Comparison of ENCODE assay signal across 12 cellular contexts in the genomic region with DNA sequence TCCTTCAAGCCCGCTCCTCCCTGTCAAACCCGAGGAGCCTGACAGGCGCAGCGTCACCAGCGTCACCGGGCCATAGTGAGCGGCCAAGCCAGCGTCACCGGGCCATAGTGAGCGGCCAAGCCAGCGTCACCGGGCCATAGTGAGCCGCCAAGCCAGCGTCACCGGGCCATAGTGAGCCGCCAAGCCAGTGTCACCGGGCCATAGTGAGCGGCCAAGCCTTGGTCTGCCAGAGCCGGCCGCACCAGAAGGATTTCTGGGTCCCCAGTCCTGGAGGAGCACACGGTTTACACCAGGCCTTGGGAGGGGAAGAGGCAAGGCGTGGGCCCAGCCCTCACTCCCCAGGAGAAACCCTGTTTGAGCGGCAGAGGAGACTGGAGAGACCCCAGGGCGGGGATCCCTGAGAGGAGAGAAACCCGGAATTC. TPM values are rescaled to one million over a fixed set of nuclear protein-coding genes. Genes with fewer than 3 reads are reported as not detected.
DNase-seq lines count a peak whose midpoint lies in the region; ATAC-seq and TF ChIP-seq lines count a peak whose summit lies in the region.
"Had no signal": no experiment of that assay in that cellular context is flagged by ENCODE, and none has a peak within 500 bp of the region (broad histone marks: within the 10 kb centered on the region; RNA-seq: fewer than 3 reads in every experiment).

No MANE protein-coding gene starts in this region.

- no peak for TF ChIP-seq CTCF in AG04450 (IDR thresholded peaks at IDR 0.05; ENCODE audit: low read depth, low read length)
- no peak for TF ChIP-seq CTCF in WTC11 (IDR thresholded peaks at IDR 0.05)
- TF ChIP-seq CTCF in psoas muscle (IDR thresholded peaks at IDR 0.05) = no peak

- no peaks in the 10 kb centered on the region for H3K27me3 ChIP-seq in AG04450 (ENCODE audit: control insufficient read depth, insufficient read depth, low read length)
- peaks cover 0 to 39% (median 9%) of the 10 kb centered on the region in 3 donors for H3K27me3 ChIP-seq in psoas muscle (ENCODE audit: insufficient read depth in 3 of 3, low read length in 2 of 3)

- peaks cover 12% of the 10 kb centered on the region for H3K4me1 ChIP-seq in psoas muscle

- H3K27ac Mint-ChIP-seq in WTC11 = peak overlapping the region; percentile 80
- no peak overlapping the region for H3K27ac Mint-ChIP-seq in stimulated activated memory B cell treated with anti-CD40 and anti-IgM and Interleukin-4, amounts not matched to agents 10 μg/mL and 1 μg/mL and 100 μg/mL, for 72 hours

- no peaks in the 10 kb centered on the region for H3K36me3 Mint-ChIP-seq in WTC11
- no peaks in the 10 kb centered on the region for H3K36me3 Mint-ChIP-seq in stimulated activated memory B cell treated with anti-CD40 and anti-IgM and Interleukin-4, amounts not matched to agents 10 μg/mL and 1 μg/mL and 100 μg/mL, for 72 hours

- in situ Hi-C loops in G401 (cut with HindIII; ENCODE audit: low sequenced_read_pairs) = no loop called here

- H3K27ac ChIP-seq in AG04450 (ENCODE audit: low read depth, low read length) = peak overlapping the region; percentile 100
- peak overlapping the region; percentile 88 for H3K27ac ChIP-seq in psoas muscle
- H3K27ac ChIP-seq: WERI-Rb-1 had no signal

- CTCF ChIA-PET in AG04450 (lab: Charles Lee) = interaction anchor here (0.8 kb wide), 1 partner anchor 56 kb away, joined by 3 read pairs; no protein-coding TSS in a partner anchor
- CTCF ChIA-PET in WTC11 (lab: Charles Lee) = interaction anchor here (1.0 to 1.3 kb wide), 3 partner anchors 41 to 74 kb away, joined by 3 to 5 read pairs (median 3); no protein-coding TSS in a partner anchor

- DNase-seq in AG04450 (ENCODE audit: low read depth, low spot score) = no peak
- DNase-seq in WTC11 (ENCODE audit: low spot score) = no peak
- peak; percentile 49 for DNase-seq in left ventricle myocardium superior
- DNase-seq in psoas muscle = peak in 1 of 2 donors; percentile 66
- DNase-seq in G401 (ENCODE audit: low spot score) = no peak
- DNase-seq in stimulated activated CD4-positive, alpha-beta T cell treated with anti-CD3 and anti-CD28 coated beads, Interleukin-4, amount 100 ng/mL, for 4 hours = no peak
- DNase-seq: DMS53; stimulated activated CD4-positive, alpha-beta T cell treated with anti-CD3 and anti-CD28 coated beads, Interleukin-4, amount 100 ng/mL, for 24 hours; WERI-Rb-1 had no signal

- no peak overlapping the region for H3K4me3 Mint-ChIP-seq in WTC11
- H3K4me3 Mint-ChIP-seq in stimulated activated memory B cell treated with anti-CD40 and anti-IgM and Interleukin-4, amounts not matched to agents 10 μg/mL and 1 μg/mL and 100 μg/mL, for 72 hours = no peak overlapping the region

- POLR2A ChIA-PET in AG04450 (lab: Yijun Ruan, JAX) = interaction anchor here (1.3 to 1.9 kb wide), 2 partner anchors 20 to 22 kb away, joined by 6 to 12 read pairs; no protein-coding TSS in a partner anchor
- POLR2A ChIA-PET in WTC11 (lab: Charles Lee) = no interaction called here

- ATAC-seq in WTC11 (no peak), left ventricle myocardium superior (no peak), psoas muscle (peak in 1 of 4 donors; percentile 24), GM18511 (IDR thresholded peaks at IDR 0.05; ENCODE audit: unreplicated experiment) (no peak)
- no peak for ATAC-seq in stimulated activated memory B cell treated with anti-CD40 and anti-IgM and Interleukin-4, amounts not matched to agents 10 μg/mL and 1 μg/mL and 100 μg/mL, for 72 hours
- ATAC-seq: GM12878 had no signal

- H3K4me3 ChIP-seq in AG04450 (ENCODE audit: low read depth, low read length) (no peak overlapping the region), psoas muscle (no peak overlapping the region)
- H3K4me3 ChIP-seq: GM12878 had no signal

- 81 to 88% (median 81%) methylated on average over 20 to 25 of the region's 25 CpGs for WGBS in psoas muscle, 3 donors

- H3K36me3 ChIP-seq in psoas muscle (ENCODE audit: insufficient read depth in 1 of 2, low read depth in 1 of 2) = no peaks in the 10 kb centered on the region
- H3K36me3 ChIP-seq: WERI-Rb-1 had no signal

- H3K27me3 Mint-ChIP-seq in WTC11 (ENCODE audit: low read depth) = no peaks in the 10 kb centered on the region; the same call in 1 of the 2 replicates
- peaks cover 65% of the 10 kb centered on the region for H3K27me3 Mint-ChIP-seq in stimulated activated memory B cell treated with anti-CD40 and anti-IgM and Interleukin-4, amounts not matched to agents 10 μg/mL and 1 μg/mL and 100 μg/mL, for 72 hours

- intact Hi-C loops in left ventricle myocardium superior (cut with micrococcal nuclease) (no loop called here), psoas muscle (cut with DNase I) (no loop called here)

- H3K4me1 Mint-ChIP-seq in WTC11 = peaks cover 49% of the 10 kb centered on the region
- peaks cover 8% of the 10 kb centered on the region for H3K4me1 Mint-ChIP-seq in stimulated activated memory B cell treated with anti-CD40 and anti-IgM and Interleukin-4, amounts not matched to agents 10 μg/mL and 1 μg/mL and 100 μg/mL, for 72 hours

- H3K9me3 Mint-ChIP-seq in WTC11 = no peaks in the 10 kb centered on the region
- no peaks in the 10 kb centered on the region for H3K9me3 Mint-ChIP-seq in stimulated activated memory B cell treated with anti-CD40 and anti-IgM and Interleukin-4, amounts not matched to agents 10 μg/mL and 1 μg/mL and 100 μg/mL, for 72 hours

- peaks cover 11% of the 10 kb centered on the region for H3K9me3 ChIP-seq in AG04450 (ENCODE audit: control insufficient read depth, insufficient read depth, low read length)
- H3K9me3 ChIP-seq in psoas muscle = no peaks in the 10 kb centered on the region

TF ChIP-seq in WTC11, 78 proteins besides CTCF, POLR2A, EP300 and RAD21 (continues in another document):
- TF ChIP-seq NFATC4 (CRISPR knock-in tag; IDR thresholded peaks at IDR 0.05) (no peak), HMGXB4 (CRISPR knock-in tag; IDR thresholded peaks at IDR 0.05) (no peak), E2F5 (CRISPR knock-in tag; IDR thresholded peaks at IDR 0.05) (no peak), NFYB (CRISPR knock-in tag; conservative IDR thresholded peaks at IDR 0.05; ENCODE audit: low read depth) (no peak), ZNF121 (CRISPR knock-in tag; IDR thresholded peaks at IDR 0.05) (no peak), ZNF423 (CRISPR knock-in tag; IDR thresholded peaks at IDR 0.05) (no peak), ATF1 (CRISPR knock-in tag; IDR thresholded peaks at IDR 0.05) (no peak), JAZF1 (CRISPR knock-in tag; IDR thresholded peaks at IDR 0.05) (no peak), ZNF317 (CRISPR knock-in tag; IDR thresholded peaks at IDR 0.05; ENCODE audit: borderline replicate concordance, low read depth) (no peak), SMAD4 (CRISPR knock-in tag; IDR thresholded peaks at IDR 0.05) (no peak), ZNF219 (CRISPR knock-in tag; IDR thresholded peaks at IDR 0.05; ENCODE audit: borderline replicate concordance) (no peak), RELA (CRISPR knock-in tag; IDR thresholded peaks at IDR 0.05; ENCODE audit: borderline replicate concordance) (no peak), ERG (CRISPR knock-in tag; IDR thresholded peaks at IDR 0.05) (no peak), RORB (CRISPR knock-in tag; IDR thresholded peaks at IDR 0.05) (no peak)
- TF ChIP-seq, protein P1, sequence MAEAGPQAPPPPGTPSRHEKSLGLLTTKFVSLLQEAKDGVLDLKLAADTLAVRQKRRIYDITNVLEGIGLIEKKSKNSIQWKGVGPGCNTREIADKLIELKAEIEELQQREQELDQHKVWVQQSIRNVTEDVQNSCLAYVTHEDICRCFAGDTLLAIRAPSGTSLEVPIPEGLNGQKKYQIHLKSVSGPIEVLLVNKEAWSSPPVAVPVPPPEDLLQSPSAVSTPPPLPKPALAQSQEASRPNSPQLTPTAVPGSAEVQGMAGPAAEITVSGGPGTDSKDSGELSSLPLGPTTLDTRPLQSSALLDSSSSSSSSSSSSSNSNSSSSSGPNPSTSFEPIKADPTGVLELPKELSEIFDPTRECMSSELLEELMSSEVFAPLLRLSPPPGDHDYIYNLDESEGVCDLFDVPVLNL (CRISPR knock-in tag; IDR thresholded peaks at IDR 0.05; ENCODE audit: borderline replicate concordance, low read depth) = no peak

RNA-seq across cellular contexts. Expression of gene COL18A1, which starts 39.8 kb away (rescaled TPM):
- 25.3 and 37.0 TPM in 2 replicates for polyA plus RNA-seq in AG04450 (2011; rRNA removed)
- 7.7 and 9.1 TPM in 2 replicates for polyA minus RNA-seq in AG04450 (2011; rRNA and poly(A)+ RNA removed)
- total RNA-seq in WTC11 (2021) = 231 to 241 TPM (median 231 TPM) in 3 replicates
- 52.4 TPM for total RNA-seq in left ventricle myocardium superior
- total RNA-seq in psoas muscle = 10 to 100 TPM; 11.6 to 21.1 (median 15.1) TPM
- 10 to 100 TPM in 2 of 3 donors, 1 to 10 TPM in 1; 4.8 to 25.3 (median 11.3) TPM for polyA plus RNA-seq in psoas muscle
- 353 and 524 TPM in 2 replicates for total RNA-seq in G401 (2014; rRNA removed; shearing (Covaris generic))
